14 cellular contexts compared by ENCODE assay signal in genomic region chr19:10963865-10964264, GRCh38. TPM values are rescaled to one million over a fixed set of nuclear protein-coding genes. Genes with fewer than 3 reads are reported as not detected.
DNase-seq lines count a peak whose midpoint lies in the region; ATAC-seq, FAIRE-seq and TF ChIP-seq lines count a peak whose summit lies in the region.
"Had no signal": no experiment of that assay in that cellular context is flagged by ENCODE, and none has a peak within 500 bp of the region (broad histone marks: within the 10 kb centered on the region; RNA-seq: fewer than 3 reads in every experiment).

No MANE protein-coding gene starts in this region.

- H3K27ac Mint-ChIP-seq in T-helper 2 cell treated with Interferon-gamma antibody and Interleukin-4, amounts not matched to agents 5 μg/mL and 100 μg/mL, for 36 hours = peak overlapping the region; percentile 63
- H3K27ac Mint-ChIP-seq in effector memory CD8-positive, alpha-beta T cell = peak overlapping the region; percentile 94

- peaks cover 34% of the 10 kb centered on the region for H3K4me1 Mint-ChIP-seq in T-helper 2 cell treated with Interferon-gamma antibody and Interleukin-4, amounts not matched to agents 5 μg/mL and 100 μg/mL, for 36 hours (ENCODE audit: low read depth)
- H3K4me1 Mint-ChIP-seq in effector memory CD8-positive, alpha-beta T cell (ENCODE audit: low read depth in 2 of 2) = peaks cover 27 to 32% of the 10 kb centered on the region in 2 donors

- H3K27me3 ChIP-seq in OCI-LY1 (ENCODE audit: insufficient read depth, low read length) (no peaks in the 10 kb centered on the region), parathyroid adenoma (ENCODE audit: control insufficient read depth, insufficient read depth, low read length) (no peaks in the 10 kb centered on the region), psoas muscle (ENCODE audit: insufficient read depth in 3 of 3, low read length in 2 of 3) (no peaks in the 10 kb centered on the region)
- H3K27me3 ChIP-seq: heart left ventricle, transverse colon had no signal

- H2AFZ ChIP-seq in OCI-LY1 (ENCODE audit: low read length) (no peak overlapping the region), parathyroid adenoma (no peak overlapping the region)

- H3K4me2 ChIP-seq in OCI-LY1 (ENCODE audit: low read length) (peak overlapping the region; percentile 65), parathyroid adenoma (ENCODE audit: low read length) (peak overlapping the region; percentile 35)

- peaks cover 12% of the 10 kb centered on the region for H3K36me3 Mint-ChIP-seq in T-helper 2 cell treated with Interferon-gamma antibody and Interleukin-4, amounts not matched to agents 5 μg/mL and 100 μg/mL, for 36 hours (ENCODE audit: low read depth)
- H3K36me3 Mint-ChIP-seq in effector memory CD8-positive, alpha-beta T cell (ENCODE audit: insufficient read depth) = peaks cover 10% of the 10 kb centered on the region

- intact Hi-C loops in psoas muscle (cut with DNase I) = no loop called here
- intact Hi-C loops in kidney (cut with DNase I) = no loop called here

- H3K9ac ChIP-seq in OCI-LY1 (ENCODE audit: low read length) (peak overlapping the region; percentile 96; the same call in 1 of the 2 replicates), parathyroid adenoma (no peak overlapping the region), kidney (ENCODE audit: low read length in 2 of 2) (no peak overlapping the region)

- H3K9me3 ChIP-seq in OCI-LY1 (ENCODE audit: low read length) (no peaks in the 10 kb centered on the region), parathyroid adenoma (ENCODE audit: control insufficient read depth, low read length) (no peaks in the 10 kb centered on the region), psoas muscle (no peaks in the 10 kb centered on the region), kidney (ENCODE audit: control insufficient read depth in 1 of 2, low read length in 2 of 2) (no peaks in the 10 kb centered on the region)
- H3K9me3 ChIP-seq: heart left ventricle, transverse colon had no signal

- H3K27me3 Mint-ChIP-seq in T-helper 2 cell treated with Interferon-gamma antibody and Interleukin-4, amounts not matched to agents 5 μg/mL and 100 μg/mL, for 36 hours (ENCODE audit: low read depth) = no peaks in the 10 kb centered on the region
- no peaks in the 10 kb centered on the region for H3K27me3 Mint-ChIP-seq in effector memory CD8-positive, alpha-beta T cell

- no peaks in the 10 kb centered on the region for H3K9me2 ChIP-seq in OCI-LY1 (ENCODE audit: low read depth, low read length)

- peak overlapping the region; percentile 89 for H3K4me3 ChIP-seq in OCI-LY1 (ENCODE audit: low read depth, low read length, poor library complexity, severe bottlenecking)
- H3K4me3 ChIP-seq in parathyroid adenoma (ENCODE audit: low read depth, low read length) = no peak overlapping the region
- no peak overlapping the region for H3K4me3 ChIP-seq in psoas muscle
- no peak overlapping the region for H3K4me3 ChIP-seq in kidney (ENCODE audit: low read length in 2 of 2)
- H3K4me3 ChIP-seq: heart left ventricle, transverse colon had no signal

- no peak for ATAC-seq in effector memory CD8-positive, alpha-beta T cell (replicated peaks)
- ATAC-seq in psoas muscle = no peak
- ATAC-seq: heart left ventricle, left lobe of liver, Right ventricle myocardium inferior had no signal

- H3K4me3 Mint-ChIP-seq in T-helper 2 cell treated with Interferon-gamma antibody and Interleukin-4, amounts not matched to agents 5 μg/mL and 100 μg/mL, for 36 hours = peak overlapping the region; percentile 65
- H3K4me3 Mint-ChIP-seq in effector memory CD8-positive, alpha-beta T cell = peak overlapping the region; percentile 85 to 88

- 74 to 86% (median 81%) methylated on average over 4 of the region's 4 CpGs for WGBS in psoas muscle, 3 donors

- no peaks in the 10 kb centered on the region for H4K20me1 ChIP-seq in OCI-LY1 (ENCODE audit: insufficient read depth, low read length)

- H3K27ac ChIP-seq in OCI-LY1 (ENCODE audit: low read depth, low read length, poor library complexity, severe bottlenecking) (peak overlapping the region; percentile 98), parathyroid adenoma (no peak overlapping the region), psoas muscle (no peak overlapping the region), kidney (ENCODE audit: low read depth in 2 of 2, low read length in 2 of 2) (no peak overlapping the region)
- H3K27ac ChIP-seq: epithelial cell of prostate, heart left ventricle, transverse colon had no signal

- H3K4me1 ChIP-seq in OCI-LY1 (ENCODE audit: insufficient read depth, low read length, severe bottlenecking) = peaks cover 69% of the 10 kb centered on the region
- peaks cover 17% of the 10 kb centered on the region for H3K4me1 ChIP-seq in parathyroid adenoma
- H3K4me1 ChIP-seq in psoas muscle = peaks cover 38% of the 10 kb centered on the region
- peaks cover 9 to 20% of the 10 kb centered on the region in 2 donors for H3K4me1 ChIP-seq in kidney (ENCODE audit: control insufficient read depth in 1 of 2, insufficient read depth in 1 of 2, low read depth in 1 of 2, low read length in 2 of 2)

- H3K36me3 ChIP-seq in OCI-LY1 (ENCODE audit: insufficient read depth, low read length) (peaks cover 19% of the 10 kb centered on the region), parathyroid adenoma (ENCODE audit: control insufficient read depth, insufficient read depth, low read length) (no peaks in the 10 kb centered on the region), psoas muscle (ENCODE audit: insufficient read depth in 1 of 2, low read depth in 1 of 2) (no peaks in the 10 kb centered on the region), kidney (ENCODE audit: control insufficient read depth in 1 of 2, insufficient read depth in 2 of 2, low read length in 2 of 2) (peaks cover 0 to 3% of the 10 kb centered on the region in 2 donors)
- H3K36me3 ChIP-seq: transverse colon had no signal

- TF ChIP-seq CTCF in OCI-LY1 (IDR thresholded peaks at IDR 0.05; ENCODE audit: low read length) = no peak
- no peak for TF ChIP-seq CTCF in parathyroid adenoma (IDR thresholded peaks at IDR 0.05)
- TF ChIP-seq CTCF in psoas muscle (IDR thresholded peaks at IDR 0.05) = no peak
- no peak for TF ChIP-seq CTCF in kidney (IDR thresholded peaks at IDR 0.05; ENCODE audit: borderline replicate concordance, extremely low read depth, insufficient read depth)

- no peaks in the 10 kb centered on the region for H3K9me3 Mint-ChIP-seq in T-helper 2 cell treated with Interferon-gamma antibody and Interleukin-4, amounts not matched to agents 5 μg/mL and 100 μg/mL, for 36 hours
- H3K9me3 Mint-ChIP-seq in effector memory CD8-positive, alpha-beta T cell = no peaks in the 10 kb centered on the region

- H3K79me2 ChIP-seq in OCI-LY1 (ENCODE audit: insufficient read depth, low read length) = peaks cover 72% of the 10 kb centered on the region
- H3K79me2 ChIP-seq in parathyroid adenoma = peaks cover 56% of the 10 kb centered on the region

- DNase-seq in T-helper 2 cell treated with Interferon-gamma antibody and Interleukin-4, amounts not matched to agents 5 μg/mL and 100 μg/mL, for 36 hours (ENCODE audit: low spot score) = no peak
- DNase-seq in T-helper 2 cell (no peak), psoas muscle (no peak), kidney (no peak), OCI-M1 (lab: John Stamatoyannopoulos, UW) (no peak)
- no peak for DNase-seq in effector memory CD8-positive, alpha-beta T cell
- DNase-seq: heart left ventricle, occipital lobe had no signal

- H3F3A ChIP-seq in OCI-LY1 (ENCODE audit: insufficient read depth, low read length) = no peaks in the 10 kb centered on the region

- no peak for FAIRE-seq in kidney (lab: Jason Lieb, UNC)

RNA-seq across cellular contexts. Expression of gene SMARCA4, which starts 3.0 kb away (rescaled TPM):
- 10 to 100 TPM; 34.8 to 75.6 (median 50.5) TPM for total RNA-seq in psoas muscle
- 100 to 1,000 TPM in 1 of 3 donors, 10 to 100 TPM in 2; 36.7 to 124 (median 51.9) TPM for polyA plus RNA-seq in psoas muscle
- 124 TPM for total RNA-seq in kidney
- polyA plus RNA-seq in kidney (ENCODE audit: insufficient read depth, low read depth, low replicate concordance) = 59.8 TPM

RNA-seq across cellular contexts. Expression of gene TIMM29, which starts 35.3 kb away (rescaled TPM):
- total RNA-seq in psoas muscle (10 to 100 TPM; 12.9 to 24.2 (median 17.0) TPM), kidney (21.7 TPM)
- polyA plus RNA-seq in psoas muscle (10 to 100 TPM; 17.1 to 29.0 (median 20.2) TPM), kidney (ENCODE audit: insufficient read depth, low read depth, low replicate concordance) (16.8 TPM)

RNA-seq across cellular contexts. Expression of gene YIPF2, which starts 35.4 kb away (rescaled TPM):
- 10 to 100 TPM; 12.1 to 18.0 (median 16.7) TPM for total RNA-seq in psoas muscle
- polyA plus RNA-seq in psoas muscle = 10 to 100 TPM; 13.7 to 18.5 (median 18.1) TPM
- 64.7 TPM for total RNA-seq in kidney
- 70.3 TPM for polyA plus RNA-seq in kidney (ENCODE audit: insufficient read depth, low read depth, low replicate concordance)
